21 cellular contexts compared by ENCODE assay signal in the genomic region with DNA sequence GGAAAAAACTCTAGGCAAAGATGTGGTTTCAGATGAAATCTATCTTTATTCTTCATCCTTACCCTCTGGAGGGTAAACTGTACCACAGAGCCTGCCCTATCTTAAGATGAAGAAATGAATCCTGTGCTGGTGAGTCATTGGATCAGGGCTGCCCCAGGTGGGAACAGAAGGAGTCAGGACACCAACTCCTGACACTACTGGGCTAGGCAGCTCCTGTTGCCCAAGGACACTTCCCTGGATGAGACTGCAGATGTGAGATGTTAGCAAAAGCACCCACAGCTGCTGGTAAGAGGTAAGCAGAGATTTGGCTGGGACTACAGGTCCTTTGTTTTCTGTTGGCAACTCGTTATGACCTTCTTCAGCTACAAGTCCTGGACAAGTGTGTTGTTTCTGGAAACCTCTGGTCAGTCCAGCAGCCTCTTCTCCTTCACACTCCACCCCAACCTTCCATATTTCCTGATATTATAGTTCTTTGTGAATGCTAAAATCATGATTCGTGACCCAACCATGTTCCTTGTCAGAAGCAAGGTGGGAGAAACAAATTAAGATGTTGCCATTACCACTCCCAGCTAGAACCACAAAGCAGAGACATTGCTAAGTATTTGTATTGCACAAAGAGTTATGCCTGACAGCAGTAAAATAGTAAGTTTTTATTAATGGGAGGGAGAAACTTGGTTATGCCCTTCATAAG.
DNase-seq lines count a peak whose midpoint lies in the region; ATAC-seq and TF ChIP-seq lines count a peak whose summit lies in the region.
"Had no signal": no experiment of that assay in that cellular context is flagged by ENCODE, and none has a peak within 500 bp of the region (broad histone marks: within the 10 kb centered on the region; RNA-seq: fewer than 3 reads in every experiment).

No MANE protein-coding gene starts in this region.

- peak; percentile 57 for ATAC-seq in foreskin keratinocyte
- peak in 1 of 2 donors; percentile 1 for ATAC-seq in stimulated activated naive B cell treated with anti-CD40 and anti-IgM and Interleukin-4, amounts not matched to agents 10 μg/mL and 1 μg/mL and 100 μg/mL, for 72 hours (replicated peaks)
- no peak for ATAC-seq in HG03442 (IDR thresholded peaks at IDR 0.05; ENCODE audit: unreplicated experiment)

- H3K9me3 Mint-ChIP-seq in activated naive CD8-positive, alpha-beta T cell (ENCODE audit: low read depth), result peaks cover 3% of the 10 kb centered on the region
- H3K9me3 Mint-ChIP-seq in activated naive CD8-positive, alpha-beta T cell treated with anti-CD3 and anti-CD28 coated beads for 36 hours, result peaks cover 6% of the 10 kb centered on the region
- peaks cover 0 to 2% of the 10 kb centered on the region in 2 donors for H3K9me3 Mint-ChIP-seq in stimulated activated naive B cell treated with anti-CD40 and anti-IgM and Interleukin-4, amounts not matched to agents 10 μg/mL and 1 μg/mL and 100 μg/mL, for 72 hours
- H3K9me3 Mint-ChIP-seq: dendritic cell treated with granulocyte-macrophage colony-stimulating factor and Interleukin-4, amounts not matched to agents 40 ng/mL and 50 ng/mL, for 4 days had no signal

- H3K27me3 Mint-ChIP-seq in activated naive CD8-positive, alpha-beta T cell, result no peaks in the 10 kb centered on the region
- H3K27me3 Mint-ChIP-seq in activated naive CD8-positive, alpha-beta T cell treated with anti-CD3 and anti-CD28 coated beads for 36 hours, result no peaks in the 10 kb centered on the region
- no peaks in the 10 kb centered on the region for H3K27me3 Mint-ChIP-seq in stimulated activated naive B cell treated with anti-CD40 and anti-IgM and Interleukin-4, amounts not matched to agents 10 μg/mL and 1 μg/mL and 100 μg/mL, for 72 hours
- H3K27me3 Mint-ChIP-seq: activated naive CD8-positive, alpha-beta T cell treated with anti-CD3 and anti-CD28 coated beads, Interleukin-2, amount 10 ng/mL, durations not matched to agents 7 days and 5 days; dendritic cell treated with granulocyte-macrophage colony-stimulating factor and Interleukin-4, amounts not matched to agents 40 ng/mL and 50 ng/mL, for 4 days had no signal

- TF ChIP-seq CTCF in foreskin keratinocyte (conservative IDR thresholded peaks at IDR 0.05), result no peak

- H3K36me3 Mint-ChIP-seq in activated naive CD8-positive, alpha-beta T cell, result peaks cover 7% of the 10 kb centered on the region
- H3K36me3 Mint-ChIP-seq in activated naive CD8-positive, alpha-beta T cell treated with anti-CD3 and anti-CD28 coated beads for 36 hours, result peaks cover 1% of the 10 kb centered on the region
- H3K36me3 Mint-ChIP-seq in stimulated activated naive B cell treated with anti-CD40 and anti-IgM and Interleukin-4, amounts not matched to agents 10 μg/mL and 1 μg/mL and 100 μg/mL, for 72 hours, result peaks cover 0 to 5% of the 10 kb centered on the region in 2 donors

- H3K4me1 ChIP-seq in foreskin keratinocyte, result peaks cover 35% of the 10 kb centered on the region

- H3K27ac ChIP-seq in foreskin keratinocyte, result peak overlapping the region; percentile 48
- H3K27ac ChIP-seq: brain microvascular endothelial cell, RWPE1 had no signal

- H3K27ac Mint-ChIP-seq in activated naive CD8-positive, alpha-beta T cell, result peak overlapping the region; percentile 37
- no peak overlapping the region for H3K27ac Mint-ChIP-seq in activated naive CD8-positive, alpha-beta T cell treated with anti-CD3 and anti-CD28 coated beads for 36 hours
- peak overlapping the region; percentile 95 for H3K27ac Mint-ChIP-seq in stimulated activated naive B cell treated with anti-CD40 and anti-IgM and Interleukin-4, amounts not matched to agents 10 μg/mL and 1 μg/mL and 100 μg/mL, for 72 hours
- H3K27ac Mint-ChIP-seq: activated naive CD8-positive, alpha-beta T cell treated with anti-CD3 and anti-CD28 coated beads, Interleukin-2, amount 10 ng/mL, durations not matched to agents 7 days and 5 days; activated T-helper 1 cell treated with anti-CD3 and anti-CD28 coated beads, Interleukin-12 subunit alpha, Interleukin-12 subunit beta, Interleukin-2, Interleukin-4 antibody, amounts not matched to agents 30 ng/mL and 10 ng/mL and 1 ng/mL, durations not matched to agents 14 hours and 24 hours and 36 hours had no signal

- no peak for DNase-seq in activated naive CD8-positive, alpha-beta T cell treated with anti-CD3 and anti-CD28 coated beads for 36 hours
- DNase-seq in M059J (ENCODE audit: low read depth), result peak; percentile 1
- peak; percentile 63 to 82 for DNase-seq in foreskin keratinocyte
- no peak for DNase-seq in stimulated activated naive B cell treated with anti-CD40 and anti-IgM and Interleukin-4, amounts not matched to agents 10 μg/mL and 1 μg/mL and 100 μg/mL, for 72 hours
- no peak for DNase-seq in AG08395 (ENCODE audit: low spot score)
- no peak for DNase-seq in effector CD8-positive, alpha-beta T cell (lab: John Stamatoyannopoulos, UW)
- DNase-seq: ACHN; activated CD4-positive, alpha-beta T cell treated with anti-CD3 and anti-CD28 coated beads for 1 hour; activated naive CD8-positive, alpha-beta T cell treated with anti-CD3 and anti-CD28 coated beads, Interleukin-2, amount 10 ng/mL, durations not matched to agents 7 days and 5 days; brain microvascular endothelial cell; DMS 273 treated with DMSO at 0.1 percent for 48 hours; foreskin melanocyte; hippocampal formation; NCI-H1092 treated with DMSO at 0.1 percent for 48 hours; NCI-H524 treated with DMSO at 0.1 percent for 48 hours; T-helper 9 cell had no signal

- H3K4me3 Mint-ChIP-seq in activated naive CD8-positive, alpha-beta T cell, result no peak overlapping the region
- H3K4me3 Mint-ChIP-seq in activated naive CD8-positive, alpha-beta T cell treated with anti-CD3 and anti-CD28 coated beads for 36 hours, result no peak overlapping the region
- no peak overlapping the region for H3K4me3 Mint-ChIP-seq in stimulated activated naive B cell treated with anti-CD40 and anti-IgM and Interleukin-4, amounts not matched to agents 10 μg/mL and 1 μg/mL and 100 μg/mL, for 72 hours
- H3K4me3 Mint-ChIP-seq: activated naive CD8-positive, alpha-beta T cell treated with anti-CD3 and anti-CD28 coated beads, Interleukin-2, amount 10 ng/mL, durations not matched to agents 7 days and 5 days; activated T-helper 1 cell treated with anti-CD3 and anti-CD28 coated beads, Interleukin-12 subunit alpha, Interleukin-12 subunit beta, Interleukin-2, Interleukin-4 antibody, amounts not matched to agents 30 ng/mL and 10 ng/mL and 1 ng/mL, durations not matched to agents 14 hours and 24 hours and 36 hours; dendritic cell treated with granulocyte-macrophage colony-stimulating factor and Interleukin-4, amounts not matched to agents 40 ng/mL and 50 ng/mL, for 4 days had no signal

- peaks cover 22% of the 10 kb centered on the region for H3K4me1 Mint-ChIP-seq in activated naive CD8-positive, alpha-beta T cell (ENCODE audit: low read depth)
- H3K4me1 Mint-ChIP-seq in activated naive CD8-positive, alpha-beta T cell treated with anti-CD3 and anti-CD28 coated beads for 36 hours, result peaks cover 29% of the 10 kb centered on the region
- peaks cover 40 to 60% of the 10 kb centered on the region in 2 donors for H3K4me1 Mint-ChIP-seq in stimulated activated naive B cell treated with anti-CD40 and anti-IgM and Interleukin-4, amounts not matched to agents 10 μg/mL and 1 μg/mL and 100 μg/mL, for 72 hours

- H3K27me3 ChIP-seq in foreskin keratinocyte, result no peaks in the 10 kb centered on the region
- H3K27me3 ChIP-seq: brain microvascular endothelial cell had no signal

Comparison
In these comparisons a context has a peak if more than half of its experiments do, and no peak if none do; other contexts are left out.
1. DNase-seq: peak in M059J (single experiment) and foreskin keratinocyte (2 of 2); none in activated naive CD8-positive, alpha-beta T cell treated with anti-CD3 and anti-CD28 coated beads for 36 hours (single experiment), stimulated activated naive B cell treated with anti-CD40 and anti-IgM and Interleukin-4, amounts not matched to agents 10 μg/mL and 1 μg/mL and 100 μg/mL, for 72 hours (single experiment), AG08395 (single experiment) and effector CD8-positive, alpha-beta T cell (single experiment).